ENCODE assay signal across 12 cellular contexts in genomic region chr14:99244960-99245340, GRCh38. TPM values are rescaled to one million over a fixed set of nuclear protein-coding genes. Genes with fewer than 3 reads are reported as not detected.
DNase-seq lines count a peak whose midpoint lies in the region; ATAC-seq lines count a peak whose summit lies in the region.
"Had no signal": no experiment of that assay in that cellular context is flagged by ENCODE, and none has a peak within 500 bp of the region (broad histone marks: within the 10 kb centered on the region; RNA-seq: fewer than 3 reads in every experiment).

No MANE protein-coding gene starts in this region.

- no peaks in the 10 kb centered on the region for H3K9me3 ChIP-seq in thymus (ENCODE audit: control insufficient read depth)
- H3K9me3 ChIP-seq: neutrophil had no signal

- peaks cover 74% of the 10 kb centered on the region for H3K4me1 Mint-ChIP-seq in activated naive CD4-positive, alpha-beta T cell treated with anti-CD3 and anti-CD28 coated beads for 36 hours (ENCODE audit: low read depth)
- peaks cover 88% of the 10 kb centered on the region for H3K4me1 Mint-ChIP-seq in activated naive CD8-positive, alpha-beta T cell treated with anti-CD3 and anti-CD28 coated beads, Interleukin-2, amount 50 U/mL, for 24 hours

- H3K27me3 Mint-ChIP-seq in activated naive CD4-positive, alpha-beta T cell treated with anti-CD3 and anti-CD28 coated beads for 36 hours (ENCODE audit: low read depth): no peaks in the 10 kb centered on the region
- H3K27me3 Mint-ChIP-seq in activated naive CD8-positive, alpha-beta T cell treated with anti-CD3 and anti-CD28 coated beads, Interleukin-2, amount 50 U/mL, for 24 hours: no peaks in the 10 kb centered on the region

- H3K27me3 ChIP-seq in thymus (ENCODE audit: control insufficient read depth, insufficient read depth): no peaks in the 10 kb centered on the region

- DNase-seq in activated naive CD4-positive, alpha-beta T cell treated with anti-CD3 and anti-CD28 coated beads for 36 hours: no peak
- no peak for DNase-seq in activated naive CD4-positive, alpha-beta T cell treated with Interleukin-2 at 50 U/mL for 16 hours
- DNase-seq in activated naive CD8-positive, alpha-beta T cell treated with anti-CD3 and anti-CD28 coated beads, Interleukin-2, amount 50 U/mL, for 24 hours: no peak
- peak; percentile 26 for DNase-seq in left kidney (ENCODE audit: low read depth, low spot score)
- DNase-seq in HT-29 (ENCODE audit: low spot score): no peak
- no peak for DNase-seq in NCI-H2171 (lab: John Stamatoyannopoulos, UW)
- DNase-seq: NCI-H2227 treated with DMSO at 0.1 percent for 48 hours, OCI-M1 had no signal

- H3K36me3 ChIP-seq in thymus (ENCODE audit: control insufficient read depth, insufficient read depth): peaks cover 66% of the 10 kb centered on the region
- H3K36me3 ChIP-seq: neutrophil had no signal

- H3K4me1 ChIP-seq in thymus (ENCODE audit: control insufficient read depth, insufficient read depth, low read length): peaks cover 19% of the 10 kb centered on the region

- H3K4me3 Mint-ChIP-seq in activated naive CD4-positive, alpha-beta T cell treated with anti-CD3 and anti-CD28 coated beads for 36 hours: peak overlapping the region; percentile 77
- H3K4me3 Mint-ChIP-seq in activated naive CD8-positive, alpha-beta T cell treated with anti-CD3 and anti-CD28 coated beads, Interleukin-2, amount 50 U/mL, for 24 hours: peak overlapping the region; percentile 81

- H3K9me3 Mint-ChIP-seq in activated naive CD4-positive, alpha-beta T cell treated with anti-CD3 and anti-CD28 coated beads for 36 hours: no peaks in the 10 kb centered on the region
- no peaks in the 10 kb centered on the region for H3K9me3 Mint-ChIP-seq in activated naive CD8-positive, alpha-beta T cell treated with anti-CD3 and anti-CD28 coated beads, Interleukin-2, amount 50 U/mL, for 24 hours

- CTCF ChIA-PET in activated naive CD4-positive, alpha-beta T cell treated with anti-CD3 and anti-CD28 coated beads for 36 hours (lab: Charles Lee): interaction anchor here (0.8 to 1.7 kb wide), 6 partner anchors 9 to 23 kb away, joined by 3 to 8 read pairs (median 4); no protein-coding TSS in a partner anchor

- no peak for ATAC-seq in activated naive CD8-positive, alpha-beta T cell treated with anti-CD3 and anti-CD28 coated beads, Interleukin-2, amount 50 U/mL, for 24 hours
- no peak for ATAC-seq in HG02870 (IDR thresholded peaks at IDR 0.05; ENCODE audit: unreplicated experiment)

- intact Hi-C loops in activated naive CD4-positive, alpha-beta T cell treated with anti-CD3 and anti-CD28 coated beads for 36 hours (cut with micrococcal nuclease): loop anchor here (5.0 kb wide), 1 partner anchor 822 kb away; the partner anchor contains the start of gene EVL

- H3K36me3 Mint-ChIP-seq in activated naive CD4-positive, alpha-beta T cell treated with anti-CD3 and anti-CD28 coated beads for 36 hours (ENCODE audit: low read depth): peaks cover 44% of the 10 kb centered on the region
- peaks cover 4% of the 10 kb centered on the region for H3K36me3 Mint-ChIP-seq in activated naive CD8-positive, alpha-beta T cell treated with anti-CD3 and anti-CD28 coated beads, Interleukin-2, amount 50 U/mL, for 24 hours (ENCODE audit: low read depth)

- H3K4me3 ChIP-seq in thymus (ENCODE audit: low read length): no peak overlapping the region

- WGBS in thymus: 73% methylated on average over 5 of the region's 5 CpGs

- H3K27ac ChIP-seq in thymus (ENCODE audit: low read depth): peak overlapping the region; percentile 56
- H3K27ac ChIP-seq: neutrophil had no signal

- H3K27ac Mint-ChIP-seq in activated naive CD4-positive, alpha-beta T cell treated with anti-CD3 and anti-CD28 coated beads for 36 hours: peak overlapping the region; percentile 93
- H3K27ac Mint-ChIP-seq in activated naive CD8-positive, alpha-beta T cell treated with anti-CD3 and anti-CD28 coated beads, Interleukin-2, amount 50 U/mL, for 24 hours: peak overlapping the region; percentile 85

RNA-seq across cellular contexts. Expression of gene BCL11B, which starts 27.0 kb away (rescaled TPM):
- total RNA-seq in activated naive CD4-positive, alpha-beta T cell treated with anti-CD3 and anti-CD28 coated beads for 36 hours: 10 to 100 TPM; 71.7 to 71.9 TPM
- 15.1 TPM for polyA plus RNA-seq in thymus
- 2.4 and 3.2 TPM in 2 replicates for total RNA-seq in HT-29 (2014; rRNA removed; shearing (Covaris generic))
- polyA plus RNA-seq: fibroblast of lung had no signal

Comparison
In these comparisons a context has a peak if more than half of its experiments do, and no peak if none do; other contexts are left out.
1. RNA of gene BCL11B, which starts 27.0 kb away (total RNA-seq): 71.7 to 71.9 TPM in activated naive CD4-positive, alpha-beta T cell treated with anti-CD3 and anti-CD28 coated beads for 36 hours; 2.4 to 3.2 TPM in HT-29; every median in the first group is over 10 times any median in the second.